In genomic region chr19:7644550-7644877, GRCh38 we compare ENCODE assay signal across 1 cellular context.
TF ChIP-seq lines count a peak whose summit lies in the region.

No MANE protein-coding gene starts in this region.

TF ChIP-seq in H1, 55 proteins besides CTCF, POLR2A, EP300 and RAD21:
- TF ChIP-seq TAF7 (optimal IDR thresholded peaks at IDR 0.05; ENCODE audit: borderline replicate concordance, low read depth, low read length) = no peak
- TF ChIP-seq ATF2 (IDR thresholded peaks at IDR 0.05; ENCODE audit: low read length) = no peak
- TF ChIP-seq SP2 (IDR thresholded peaks at IDR 0.05; ENCODE audit: low read length) = no peak
- TF ChIP-seq BRCA1 (IDR thresholded peaks at IDR 0.05; ENCODE audit: low read depth, low read length) = no peak
- TF ChIP-seq CEBPB (IDR thresholded peaks at IDR 0.05; ENCODE audit: low read depth, low read length) = no peak
- TF ChIP-seq, protein P1, sequence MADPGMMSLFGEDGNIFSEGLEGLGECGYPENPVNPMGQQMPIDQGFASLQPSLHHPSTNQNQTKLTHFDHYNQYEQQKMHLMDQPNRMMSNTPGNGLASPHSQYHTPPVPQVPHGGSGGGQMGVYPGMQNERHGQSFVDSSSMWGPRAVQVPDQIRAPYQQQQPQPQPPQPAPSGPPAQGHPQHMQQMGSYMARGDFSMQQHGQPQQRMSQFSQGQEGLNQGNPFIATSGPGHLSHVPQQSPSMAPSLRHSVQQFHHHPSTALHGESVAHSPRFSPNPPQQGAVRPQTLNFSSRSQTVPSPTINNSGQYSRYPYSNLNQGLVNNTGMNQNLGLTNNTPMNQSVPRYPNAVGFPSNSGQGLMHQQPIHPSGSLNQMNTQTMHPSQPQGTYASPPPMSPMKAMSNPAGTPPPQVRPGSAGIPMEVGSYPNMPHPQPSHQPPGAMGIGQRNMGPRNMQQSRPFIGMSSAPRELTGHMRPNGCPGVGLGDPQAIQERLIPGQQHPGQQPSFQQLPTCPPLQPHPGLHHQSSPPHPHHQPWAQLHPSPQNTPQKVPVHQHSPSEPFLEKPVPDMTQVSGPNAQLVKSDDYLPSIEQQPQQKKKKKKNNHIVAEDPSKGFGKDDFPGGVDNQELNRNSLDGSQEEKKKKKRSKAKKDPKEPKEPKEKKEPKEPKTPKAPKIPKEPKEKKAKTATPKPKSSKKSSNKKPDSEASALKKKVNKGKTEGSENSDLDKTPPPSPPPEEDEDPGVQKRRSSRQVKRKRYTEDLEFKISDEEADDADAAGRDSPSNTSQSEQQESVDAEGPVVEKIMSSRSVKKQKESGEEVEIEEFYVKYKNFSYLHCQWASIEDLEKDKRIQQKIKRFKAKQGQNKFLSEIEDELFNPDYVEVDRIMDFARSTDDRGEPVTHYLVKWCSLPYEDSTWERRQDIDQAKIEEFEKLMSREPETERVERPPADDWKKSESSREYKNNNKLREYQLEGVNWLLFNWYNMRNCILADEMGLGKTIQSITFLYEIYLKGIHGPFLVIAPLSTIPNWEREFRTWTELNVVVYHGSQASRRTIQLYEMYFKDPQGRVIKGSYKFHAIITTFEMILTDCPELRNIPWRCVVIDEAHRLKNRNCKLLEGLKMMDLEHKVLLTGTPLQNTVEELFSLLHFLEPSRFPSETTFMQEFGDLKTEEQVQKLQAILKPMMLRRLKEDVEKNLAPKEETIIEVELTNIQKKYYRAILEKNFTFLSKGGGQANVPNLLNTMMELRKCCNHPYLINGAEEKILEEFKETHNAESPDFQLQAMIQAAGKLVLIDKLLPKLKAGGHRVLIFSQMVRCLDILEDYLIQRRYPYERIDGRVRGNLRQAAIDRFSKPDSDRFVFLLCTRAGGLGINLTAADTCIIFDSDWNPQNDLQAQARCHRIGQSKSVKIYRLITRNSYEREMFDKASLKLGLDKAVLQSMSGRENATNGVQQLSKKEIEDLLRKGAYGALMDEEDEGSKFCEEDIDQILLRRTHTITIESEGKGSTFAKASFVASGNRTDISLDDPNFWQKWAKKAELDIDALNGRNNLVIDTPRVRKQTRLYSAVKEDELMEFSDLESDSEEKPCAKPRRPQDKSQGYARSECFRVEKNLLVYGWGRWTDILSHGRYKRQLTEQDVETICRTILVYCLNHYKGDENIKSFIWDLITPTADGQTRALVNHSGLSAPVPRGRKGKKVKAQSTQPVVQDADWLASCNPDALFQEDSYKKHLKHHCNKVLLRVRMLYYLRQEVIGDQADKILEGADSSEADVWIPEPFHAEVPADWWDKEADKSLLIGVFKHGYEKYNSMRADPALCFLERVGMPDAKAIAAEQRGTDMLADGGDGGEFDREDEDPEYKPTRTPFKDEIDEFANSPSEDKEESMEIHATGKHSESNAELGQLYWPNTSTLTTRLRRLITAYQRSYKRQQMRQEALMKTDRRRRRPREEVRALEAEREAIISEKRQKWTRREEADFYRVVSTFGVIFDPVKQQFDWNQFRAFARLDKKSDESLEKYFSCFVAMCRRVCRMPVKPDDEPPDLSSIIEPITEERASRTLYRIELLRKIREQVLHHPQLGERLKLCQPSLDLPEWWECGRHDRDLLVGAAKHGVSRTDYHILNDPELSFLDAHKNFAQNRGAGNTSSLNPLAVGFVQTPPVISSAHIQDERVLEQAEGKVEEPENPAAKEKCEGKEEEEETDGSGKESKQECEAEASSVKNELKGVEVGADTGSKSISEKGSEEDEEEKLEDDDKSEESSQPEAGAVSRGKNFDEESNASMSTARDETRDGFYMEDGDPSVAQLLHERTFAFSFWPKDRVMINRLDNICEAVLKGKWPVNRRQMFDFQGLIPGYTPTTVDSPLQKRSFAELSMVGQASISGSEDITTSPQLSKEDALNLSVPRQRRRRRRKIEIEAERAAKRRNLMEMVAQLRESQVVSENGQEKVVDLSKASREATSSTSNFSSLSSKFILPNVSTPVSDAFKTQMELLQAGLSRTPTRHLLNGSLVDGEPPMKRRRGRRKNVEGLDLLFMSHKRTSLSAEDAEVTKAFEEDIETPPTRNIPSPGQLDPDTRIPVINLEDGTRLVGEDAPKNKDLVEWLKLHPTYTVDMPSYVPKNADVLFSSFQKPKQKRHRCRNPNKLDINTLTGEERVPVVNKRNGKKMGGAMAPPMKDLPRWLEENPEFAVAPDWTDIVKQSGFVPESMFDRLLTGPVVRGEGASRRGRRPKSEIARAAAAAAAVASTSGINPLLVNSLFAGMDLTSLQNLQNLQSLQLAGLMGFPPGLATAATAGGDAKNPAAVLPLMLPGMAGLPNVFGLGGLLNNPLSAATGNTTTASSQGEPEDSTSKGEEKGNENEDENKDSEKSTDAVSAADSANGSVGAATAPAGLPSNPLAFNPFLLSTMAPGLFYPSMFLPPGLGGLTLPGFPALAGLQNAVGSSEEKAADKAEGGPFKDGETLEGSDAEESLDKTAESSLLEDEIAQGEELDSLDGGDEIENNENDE (IDR thresholded peaks at IDR 0.05; ENCODE audit: insufficient replicate concordance, low read length) = no peak
- TF ChIP-seq, protein P2, sequence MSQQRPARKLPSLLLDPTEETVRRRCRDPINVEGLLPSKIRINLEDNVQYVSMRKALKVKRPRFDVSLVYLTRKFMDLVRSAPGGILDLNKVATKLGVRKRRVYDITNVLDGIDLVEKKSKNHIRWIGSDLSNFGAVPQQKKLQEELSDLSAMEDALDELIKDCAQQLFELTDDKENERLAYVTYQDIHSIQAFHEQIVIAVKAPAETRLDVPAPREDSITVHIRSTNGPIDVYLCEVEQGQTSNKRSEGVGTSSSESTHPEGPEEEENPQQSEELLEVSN (IDR thresholded peaks at IDR 0.05) = no peak
- TF ChIP-seq KDM5A (IDR thresholded peaks at IDR 0.05; ENCODE audit: low read length) = no peak
- TF ChIP-seq HDAC6 (IDR thresholded peaks at IDR 0.05; ENCODE audit: low read depth, low read length) = no peak
- TF ChIP-seq POU5F1 (IDR thresholded peaks at IDR 0.05; ENCODE audit: low read depth, low read length) = no peak
- TF ChIP-seq SAP30 (IDR thresholded peaks at IDR 0.05; ENCODE audit: insufficient read depth, insufficient replicate concordance, low read length) = no peak
- TF ChIP-seq PHF8 (conservative IDR thresholded peaks at IDR 0.05; ENCODE audit: low read depth, low read length) = no peak
- TF ChIP-seq TBP (IDR thresholded peaks at IDR 0.05; ENCODE audit: low read depth, low read length) = no peak
- no peak for TF ChIP-seq CREB1 (IDR thresholded peaks at IDR 0.05)
- TF ChIP-seq ZNF274 (IDR thresholded peaks at IDR 0.05; ENCODE audit: borderline replicate concordance, extremely low read depth, low read length) = no peak
- TF ChIP-seq KDM1A (IDR thresholded peaks at IDR 0.05; ENCODE audit: borderline replicate concordance, low read length) = no peak
- TF ChIP-seq SIN3A (conservative IDR thresholded peaks at IDR 0.05 in 1 of 2, IDR thresholded peaks at IDR 0.05 in 1 of 2; ENCODE audit: low read depth in 1 of 2, low read length in 2 of 2) = no peak
- TF ChIP-seq RNF2 (IDR thresholded peaks at IDR 0.05; ENCODE audit: borderline replicate concordance, low read depth, low read length, missing control alignments, poor library complexity, severe bottlenecking) = no peak
